Comparison of ENCODE assay signal across 17 cellular contexts in genomic region chr15:98740295-98740694, GRCh38.
"Had no signal": no experiment of that assay in that cellular context is flagged by ENCODE, and none has a peak within 500 bp of the region (broad histone marks: within the 10 kb centered on the region; RNA-seq: fewer than 3 reads in every experiment).

No MANE protein-coding gene starts in this region.

- H3K27me3 Mint-ChIP-seq: natural killer cell treated with Interleukin-12 subunit alpha and Interleukin-12 subunit beta and Interleukin-15 and Interleukin-18, amount 100 ng/mL, for 72 hours; stimulated activated naive B cell treated with anti-CD40 and anti-IgM and Interleukin-4, amounts not matched to agents 10 μg/mL and 1 μg/mL and 100 μg/mL, for 72 hours; stimulated activated naive CD8-positive, alpha-beta T cell treated with anti-CD3 and anti-CD28 coated beads, Interleukin-15, amount 100 ng/mL, for 72 hours had no signal

- H3K27ac Mint-ChIP-seq: natural killer cell treated with Interleukin-12 subunit alpha and Interleukin-12 subunit beta and Interleukin-15 and Interleukin-18, amount 100 ng/mL, for 72 hours; stimulated activated naive B cell treated with anti-CD40 and anti-IgM and Interleukin-4, amounts not matched to agents 10 μg/mL and 1 μg/mL and 100 μg/mL, for 72 hours had no signal

- H3K9me3 ChIP-seq: testis, tibial nerve had no signal

- DNase-seq: dorsolateral prefrontal cortex; effector CD8-positive, alpha-beta T cell; foreskin melanocyte; head of caudate nucleus; hippocampal formation; kidney glomerular epithelial cell; mammary epithelial cell; stimulated activated CD4-positive, alpha-beta T cell treated with anti-CD3 and anti-CD28 coated beads, Interleukin-2, amount 100 ng/mL, for 24 hours; stimulated activated CD4-positive, alpha-beta T cell treated with anti-CD3 and anti-CD28 coated beads, Interleukin-4, amount 100 ng/mL, for 4 hours; stimulated activated naive B cell treated with anti-CD40 and anti-IgM and Interleukin-4, amounts not matched to agents 10 μg/mL and 1 μg/mL and 100 μg/mL, for 72 hours; stimulated activated naive CD8-positive, alpha-beta T cell treated with anti-CD3 and anti-CD28 coated beads, Interleukin-15, amount 100 ng/mL, for 72 hours; testis had no signal

- H3K4me3 Mint-ChIP-seq: natural killer cell treated with Interleukin-12 subunit alpha and Interleukin-12 subunit beta and Interleukin-15 and Interleukin-18, amount 100 ng/mL, for 72 hours; stimulated activated naive B cell treated with anti-CD40 and anti-IgM and Interleukin-4, amounts not matched to agents 10 μg/mL and 1 μg/mL and 100 μg/mL, for 72 hours; stimulated activated naive CD8-positive, alpha-beta T cell treated with anti-CD3 and anti-CD28 coated beads, Interleukin-15, amount 100 ng/mL, for 72 hours had no signal

- H3K9me3 Mint-ChIP-seq: natural killer cell treated with Interleukin-12 subunit alpha and Interleukin-12 subunit beta and Interleukin-15 and Interleukin-18, amount 100 ng/mL, for 72 hours; stimulated activated naive B cell treated with anti-CD40 and anti-IgM and Interleukin-4, amounts not matched to agents 10 μg/mL and 1 μg/mL and 100 μg/mL, for 72 hours; stimulated activated naive CD8-positive, alpha-beta T cell treated with anti-CD3 and anti-CD28 coated beads, Interleukin-15, amount 100 ng/mL, for 72 hours had no signal

- ATAC-seq: left lobe of liver; natural killer cell treated with Interleukin-12 subunit alpha and Interleukin-12 subunit beta and Interleukin-15 and Interleukin-18, amount 100 ng/mL, for 72 hours; sciatic nerve; stimulated activated naive B cell treated with anti-CD40 and anti-IgM and Interleukin-4, amounts not matched to agents 10 μg/mL and 1 μg/mL and 100 μg/mL, for 72 hours; stimulated activated naive CD8-positive, alpha-beta T cell treated with anti-CD3 and anti-CD28 coated beads, Interleukin-15, amount 100 ng/mL, for 72 hours had no signal

- H3K27me3 ChIP-seq: dorsolateral prefrontal cortex, testis, tibial nerve had no signal

- H3K36me3 ChIP-seq: tibial nerve had no signal

- H3K27ac ChIP-seq: coronary artery, dorsolateral prefrontal cortex, testis, tibial nerve had no signal

- H3K4me3 ChIP-seq: coronary artery, dorsolateral prefrontal cortex, testis, tibial nerve had no signal

- H3K36me3 Mint-ChIP-seq: natural killer cell treated with Interleukin-12 subunit alpha and Interleukin-12 subunit beta and Interleukin-15 and Interleukin-18, amount 100 ng/mL, for 72 hours; stimulated activated naive B cell treated with anti-CD40 and anti-IgM and Interleukin-4, amounts not matched to agents 10 μg/mL and 1 μg/mL and 100 μg/mL, for 72 hours had no signal
